ENCODE assay signal across 10 cellular contexts in the genomic region with DNA sequence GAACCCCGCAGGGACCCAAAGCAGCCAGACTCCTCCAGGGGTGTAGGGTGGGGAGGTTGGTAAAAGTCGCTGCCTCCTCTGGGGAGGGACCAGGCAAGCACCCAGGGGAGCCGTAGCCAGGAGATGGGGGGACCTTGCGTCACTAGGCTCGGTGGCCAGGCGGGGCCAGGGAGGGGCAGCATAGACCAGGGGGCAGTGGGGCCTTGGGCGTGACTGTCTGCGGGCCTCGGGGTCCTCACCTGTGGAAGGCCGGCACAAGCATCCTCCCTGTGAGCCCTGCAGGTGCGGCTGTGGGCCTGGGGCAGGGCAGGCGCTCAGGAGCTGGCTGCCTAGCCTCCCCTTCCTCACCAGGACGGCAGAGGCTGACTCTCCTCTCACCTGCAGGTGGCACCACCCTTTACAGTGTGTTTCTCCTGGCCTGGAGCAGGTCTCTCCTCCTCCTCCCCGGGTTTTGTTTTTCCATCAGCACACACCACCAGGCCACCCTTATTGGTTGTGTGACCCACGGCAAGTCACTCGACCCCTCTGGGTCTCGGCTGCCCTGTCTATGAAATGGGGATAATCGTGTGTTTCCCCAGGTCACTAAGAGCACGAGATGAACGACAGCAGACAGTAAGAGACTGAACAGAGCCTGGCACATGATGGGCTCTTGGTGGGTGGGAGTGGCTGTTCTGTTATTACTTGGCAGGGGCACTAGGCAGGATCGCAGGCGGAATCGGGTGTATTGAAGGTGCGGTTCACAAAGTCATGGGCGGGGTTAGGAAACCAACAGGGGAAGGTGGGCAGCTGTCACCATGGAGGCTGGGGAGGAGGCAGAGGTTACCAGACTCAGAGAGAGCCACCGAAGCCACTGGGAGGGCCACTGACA. TPM values are rescaled to one million over a fixed set of nuclear protein-coding genes. Genes with fewer than 3 reads are reported as not detected.
DNase-seq lines count a peak whose midpoint lies in the region; TF ChIP-seq lines count a peak whose summit lies in the region.
"Had no signal": no experiment of that assay in that cellular context is flagged by ENCODE, and none has a peak within 500 bp of the region (broad histone marks: within the 10 kb centered on the region; RNA-seq: fewer than 3 reads in every experiment).

No MANE protein-coding gene starts in this region.

- TF ChIP-seq CTCF in retinal pigment epithelial cell (conservative IDR thresholded peaks at IDR 0.05; ENCODE audit: low read depth, low read length): peak; percentile 60

- H3K4me3 ChIP-seq in retinal pigment epithelial cell (ENCODE audit: low read length): no peak overlapping the region

- DNase-seq in NCI-H510A treated with DMSO at 0.1 percent for 48 hours (lab: John Stamatoyannopoulos, UW): peak; percentile 34
- no peak for DNase-seq in NCI-H510A (lab: John Stamatoyannopoulos, UW)
- peak; percentile 51 for DNase-seq in NCI-H1092 (lab: John Stamatoyannopoulos, UW)
- peak; percentile 71 for DNase-seq in cerebellum (ENCODE audit: low spot score)
- DNase-seq in retinal pigment epithelial cell (ENCODE audit: low read depth): no peak
- DNase-seq in dedifferentiated amniotic fluid mesenchymal stem cell (ENCODE audit: extremely low spot score): no peak
- no peak for DNase-seq in stimulated activated CD4-positive, alpha-beta T cell treated with anti-CD3 and anti-CD28 coated beads, Interleukin-15, amount 100 ng/mL, for 24 hours
- DNase-seq in activated CD4-positive, alpha-beta T cell treated with anti-CD3 and anti-CD28 coated beads, Interleukin-2, amount 50 U/mL, for 1 hour: no peak
- DNase-seq: NCI-H446; stimulated activated naive CD8-positive, alpha-beta T cell treated with anti-CD3 and anti-CD28 coated beads, Interleukin-15, amount 100 ng/mL, for 72 hours had no signal

RNA-seq across cellular contexts. Expression of gene FLRT1, which starts 52.7 kb away (rescaled TPM):
- total RNA-seq in cerebellum: 3.7 TPM

Comparison
In these comparisons a context has a peak if more than half of its experiments do, and no peak if none do; other contexts are left out.
1. DNase-seq: peak in NCI-H510A treated with DMSO at 0.1 percent for 48 hours (single experiment), NCI-H1092 (single experiment) and cerebellum (single experiment); none in NCI-H510A (single experiment), retinal pigment epithelial cell (single experiment), dedifferentiated amniotic fluid mesenchymal stem cell (single experiment), stimulated activated CD4-positive, alpha-beta T cell treated with anti-CD3 and anti-CD28 coated beads, Interleukin-15, amount 100 ng/mL, for 24 hours (single experiment) and activated CD4-positive, alpha-beta T cell treated with anti-CD3 and anti-CD28 coated beads, Interleukin-2, amount 50 U/mL, for 1 hour (single experiment).